17 cellular contexts compared by ENCODE assay signal in genomic region chr10:49760789-49761188, GRCh38. TPM values are rescaled to one million over a fixed set of nuclear protein-coding genes. Genes with fewer than 3 reads are reported as not detected.
A peak's percentile ranks its signal among the peaks of the same experiment; 100 is the strongest.
DNase-seq lines count a peak whose midpoint lies in the region; ATAC-seq, FAIRE-seq and TF ChIP-seq lines count a peak whose summit lies in the region.
"Had no signal": no experiment of that assay in that cellular context is flagged by ENCODE, and none has a peak within 500 bp of the region (broad histone marks: within the 10 kb centered on the region; RNA-seq: fewer than 3 reads in every experiment).

No MANE protein-coding gene starts in this region.

- no peak overlapping the region for H3K27ac Mint-ChIP-seq in activated naive CD4-positive, alpha-beta T cell treated with anti-CD3 and anti-CD28 coated beads, Interleukin-2, amount 50 U/mL, for 24 hours
- no peak overlapping the region for H3K27ac Mint-ChIP-seq in activated naive CD4-positive, alpha-beta T cell treated with anti-CD3 and anti-CD28 coated beads, Interleukin-2, amount 50 U/mL, for 72 hours
- no peak overlapping the region for H3K27ac Mint-ChIP-seq in astrocyte (ENCODE audit: unreplicated experiment)
- H3K27ac Mint-ChIP-seq in stimulated activated effector memory CD8-positive, alpha-beta T cell treated with anti-CD3 and anti-CD28 coated beads, Interleukin-12 subunit alpha, Interleukin-12 subunit beta, amount 100 ng/mL, for 72 hours = no peak overlapping the region

- TF ChIP-seq CTCF in astrocyte (IDR thresholded peaks at IDR 0.05; ENCODE audit: insufficient read depth, low read depth, low read length) (no peak), liver (IDR thresholded peaks at IDR 0.05; ENCODE audit: low read depth, low read length, missing input control) (no peak)

- H3K4me1 ChIP-seq in astrocyte (ENCODE audit: insufficient read depth, low read length) (peaks cover 4% of the 10 kb centered on the region), liver (ENCODE audit: control insufficient read depth in 4 of 4, insufficient read depth in 4 of 4, low read length in 3 of 4) (peaks cover 13 to 34% (median 25%) of the 10 kb centered on the region in 4 donors)

- H3K36me3 ChIP-seq in astrocyte (ENCODE audit: insufficient read depth, low read length) = no peaks in the 10 kb centered on the region
- H3K36me3 ChIP-seq in liver (ENCODE audit: control insufficient read depth in 4 of 4, insufficient read depth in 3 of 4, low read depth in 1 of 4, low read length in 3 of 4) = peaks cover 1 to 15% (median 6%) of the 10 kb centered on the region in 4 donors
- H3K36me3 ChIP-seq: sigmoid colon, upper lobe of left lung had no signal

- H3K9me3 Mint-ChIP-seq in activated naive CD4-positive, alpha-beta T cell treated with anti-CD3 and anti-CD28 coated beads, Interleukin-2, amount 50 U/mL, for 24 hours = no peaks in the 10 kb centered on the region
- peaks cover 3 to 4% of the 10 kb centered on the region in 2 donors for H3K9me3 Mint-ChIP-seq in activated naive CD4-positive, alpha-beta T cell treated with anti-CD3 and anti-CD28 coated beads, Interleukin-2, amount 50 U/mL, for 72 hours
- no peaks in the 10 kb centered on the region for H3K9me3 Mint-ChIP-seq in astrocyte (ENCODE audit: unreplicated experiment)
- no peaks in the 10 kb centered on the region for H3K9me3 Mint-ChIP-seq in stimulated activated effector memory CD8-positive, alpha-beta T cell treated with anti-CD3 and anti-CD28 coated beads, Interleukin-12 subunit alpha, Interleukin-12 subunit beta, amount 100 ng/mL, for 72 hours

- no peak for FAIRE-seq in astrocyte (lab: Jason Lieb, UNC)

- no peak overlapping the region for H3K4me3 ChIP-seq in astrocyte (ENCODE audit: insufficient read depth, low read depth, low read length)
- H3K4me3 ChIP-seq in liver (ENCODE audit: low read depth in 1 of 3, low read length in 3 of 3) = peak overlapping the region; percentile 64 to 89 (median 82)
- H3K4me3 ChIP-seq: GM23248, sigmoid colon, upper lobe of left lung had no signal

- peaks cover 24% of the 10 kb centered on the region for H3K27me3 Mint-ChIP-seq in activated naive CD4-positive, alpha-beta T cell treated with anti-CD3 and anti-CD28 coated beads, Interleukin-2, amount 50 U/mL, for 24 hours
- H3K27me3 Mint-ChIP-seq in astrocyte (ENCODE audit: low read depth, unreplicated experiment) = peaks cover 40% of the 10 kb centered on the region

- no peaks in the 10 kb centered on the region for H3K9me3 ChIP-seq in astrocyte (ENCODE audit: insufficient read depth, low read depth, low read length)
- H3K9me3 ChIP-seq in liver (ENCODE audit: control insufficient read depth in 4 of 4, low read length in 3 of 4) = no peaks in the 10 kb centered on the region
- H3K9me3 ChIP-seq: sigmoid colon, upper lobe of left lung had no signal

- H3K4me1 Mint-ChIP-seq in activated naive CD4-positive, alpha-beta T cell treated with anti-CD3 and anti-CD28 coated beads, Interleukin-2, amount 50 U/mL, for 24 hours = peaks cover 8% of the 10 kb centered on the region
- H3K4me1 Mint-ChIP-seq in astrocyte (ENCODE audit: low read depth, unreplicated experiment) = no peaks in the 10 kb centered on the region
- peaks cover 7% of the 10 kb centered on the region for H3K4me1 Mint-ChIP-seq in stimulated activated effector memory CD8-positive, alpha-beta T cell treated with anti-CD3 and anti-CD28 coated beads, Interleukin-12 subunit alpha, Interleukin-12 subunit beta, amount 100 ng/mL, for 72 hours

- WGBS in liver = 30% methylated on average over 3 of the region's 3 CpGs

- peaks cover 3% of the 10 kb centered on the region for H3K36me3 Mint-ChIP-seq in activated naive CD4-positive, alpha-beta T cell treated with anti-CD3 and anti-CD28 coated beads, Interleukin-2, amount 50 U/mL, for 24 hours
- H3K36me3 Mint-ChIP-seq in activated naive CD4-positive, alpha-beta T cell treated with anti-CD3 and anti-CD28 coated beads, Interleukin-2, amount 50 U/mL, for 72 hours = peaks cover 0 to 12% of the 10 kb centered on the region in 2 donors
- no peaks in the 10 kb centered on the region for H3K36me3 Mint-ChIP-seq in astrocyte (ENCODE audit: low read depth, unreplicated experiment)
- H3K36me3 Mint-ChIP-seq in stimulated activated effector memory CD8-positive, alpha-beta T cell treated with anti-CD3 and anti-CD28 coated beads, Interleukin-12 subunit alpha, Interleukin-12 subunit beta, amount 100 ng/mL, for 72 hours = no peaks in the 10 kb centered on the region

- no peaks in the 10 kb centered on the region for H3K79me2 ChIP-seq in astrocyte (ENCODE audit: insufficient read depth, low read length)
- H3K79me2 ChIP-seq: hepatocyte had no signal

- no peak overlapping the region for H3K27ac ChIP-seq in astrocyte (ENCODE audit: low read depth, low read length)
- H3K27ac ChIP-seq in liver (ENCODE audit: low read depth in 1 of 2, low read length in 2 of 2) = peak overlapping the region; percentile 89 to 94
- H3K27ac ChIP-seq: GM23248, hepatocyte, sigmoid colon, upper lobe of left lung had no signal

- H3K27me3 ChIP-seq in astrocyte (ENCODE audit: insufficient read depth, low read length) (peaks cover 9% of the 10 kb centered on the region), liver (ENCODE audit: control insufficient read depth in 4 of 4, insufficient read depth in 4 of 4, low read length in 3 of 4) (no peaks in the 10 kb centered on the region)

- no peaks in the 10 kb centered on the region for H4K20me1 ChIP-seq in astrocyte (ENCODE audit: insufficient read depth, low read length)

- H3K4me3 Mint-ChIP-seq in activated naive CD4-positive, alpha-beta T cell treated with anti-CD3 and anti-CD28 coated beads, Interleukin-2, amount 50 U/mL, for 24 hours = peak overlapping the region; percentile 60
- H3K4me3 Mint-ChIP-seq in astrocyte (ENCODE audit: unreplicated experiment) = peak overlapping the region; percentile 62
- H3K4me3 Mint-ChIP-seq in stimulated activated effector memory CD8-positive, alpha-beta T cell treated with anti-CD3 and anti-CD28 coated beads, Interleukin-12 subunit alpha, Interleukin-12 subunit beta, amount 100 ng/mL, for 72 hours = peak overlapping the region; percentile 30

- H3K9ac ChIP-seq in astrocyte (ENCODE audit: low read length) (no peak overlapping the region), liver (ENCODE audit: low read depth in 1 of 2, low read length in 2 of 2) (peak overlapping the region; percentile 56 to 85)
- H3K9ac ChIP-seq: GM23248 had no signal

- no peak for DNase-seq in activated naive CD4-positive, alpha-beta T cell treated with anti-CD3 and anti-CD28 coated beads, Interleukin-2, amount 50 U/mL, for 72 hours (ENCODE audit: low spot score in 2 of 2)
- DNase-seq in astrocyte (ENCODE audit: low read depth) = no peak
- DNase-seq in stimulated activated effector memory CD8-positive, alpha-beta T cell treated with anti-CD3 and anti-CD28 coated beads, Interleukin-12 subunit alpha, Interleukin-12 subunit beta, amount 100 ng/mL, for 72 hours (ENCODE audit: low spot score in 2 of 2) = no peak
- no peak for DNase-seq in Kasumi-1 (lab: John Stamatoyannopoulos, UW)
- DNase-seq: activated CD4-positive, alpha-beta T cell treated with anti-CD3 and anti-CD28 coated beads for 4 hours; activated T-cell treated with anti-CD3 and anti-CD28 coated beads for 4 hours; dermis blood vessel endothelial cell; GM23248; NCI-H748 treated with DMSO at 0.1 percent for 48 hours; sigmoid colon; stimulated activated CD4-positive, alpha-beta T cell treated with anti-CD3 and anti-CD28 coated beads, Interleukin-4, amount 100 ng/mL, for 24 hours; upper lobe of left lung had no signal

- H3K4me2 ChIP-seq in astrocyte (ENCODE audit: low read length) = no peak overlapping the region

- ATAC-seq in activated naive CD4-positive, alpha-beta T cell treated with anti-CD3 and anti-CD28 coated beads, Interleukin-2, amount 50 U/mL, for 72 hours = no peak
- no peak for ATAC-seq in stimulated activated effector memory CD8-positive, alpha-beta T cell treated with anti-CD3 and anti-CD28 coated beads, Interleukin-12 subunit alpha, Interleukin-12 subunit beta, amount 100 ng/mL, for 72 hours
- ATAC-seq in GM18519 (IDR thresholded peaks at IDR 0.05; ENCODE audit: low FRiP score, unreplicated experiment) (no peak), HG03432 (IDR thresholded peaks at IDR 0.05; ENCODE audit: unreplicated experiment) (no peak)

- TF ChIP-seq RAD21 in liver (IDR thresholded peaks at IDR 0.05) = peak; percentile 50 to 68

- H2AFZ ChIP-seq in astrocyte (ENCODE audit: low read depth, low read length) = no peak overlapping the region
- H2AFZ ChIP-seq: GM23248 had no signal

TF ChIP-seq in liver, 16 proteins besides CTCF, POLR2A, EP300 and RAD21 (continues in another document):
- TF ChIP-seq TAF1 (conservative IDR thresholded peaks at IDR 0.05) (peak; percentile 66), HNF4A (conservative IDR thresholded peaks at IDR 0.05) (peak; percentile 95 to 97), RXRA (IDR thresholded peaks at IDR 0.05) (peak; percentile 97 to 99), FOXA1 (IDR thresholded peaks at IDR 0.05) (peak; percentile 64), GABPA (IDR thresholded peaks at IDR 0.05 in 1 of 2, conservative IDR thresholded peaks at IDR 0.05 in 1 of 2) (peak in 1 of 2 donors; percentile 67), MAX (IDR thresholded peaks at IDR 0.05) (peak; percentile 94), NR2F2 (IDR thresholded peaks at IDR 0.05) (peak; percentile 91), SP1 (IDR thresholded peaks at IDR 0.05) (peak; percentile 99)
- TF ChIP-seq, protein P1, sequence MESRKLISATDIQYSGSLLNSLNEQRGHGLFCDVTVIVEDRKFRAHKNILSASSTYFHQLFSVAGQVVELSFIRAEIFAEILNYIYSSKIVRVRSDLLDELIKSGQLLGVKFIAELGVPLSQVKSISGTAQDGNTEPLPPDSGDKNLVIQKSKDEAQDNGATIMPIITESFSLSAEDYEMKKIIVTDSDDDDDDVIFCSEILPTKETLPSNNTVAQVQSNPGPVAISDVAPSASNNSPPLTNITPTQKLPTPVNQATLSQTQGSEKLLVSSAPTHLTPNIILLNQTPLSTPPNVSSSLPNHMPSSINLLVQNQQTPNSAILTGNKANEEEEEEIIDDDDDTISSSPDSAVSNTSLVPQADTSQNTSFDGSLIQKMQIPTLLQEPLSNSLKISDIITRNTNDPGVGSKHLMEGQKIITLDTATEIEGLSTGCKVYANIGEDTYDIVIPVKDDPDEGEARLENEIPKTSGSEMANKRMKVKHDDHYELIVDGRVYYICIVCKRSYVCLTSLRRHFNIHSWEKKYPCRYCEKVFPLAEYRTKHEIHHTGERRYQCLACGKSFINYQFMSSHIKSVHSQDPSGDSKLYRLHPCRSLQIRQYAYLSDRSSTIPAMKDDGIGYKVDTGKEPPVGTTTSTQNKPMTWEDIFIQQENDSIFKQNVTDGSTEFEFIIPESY (IDR thresholded peaks at IDR 0.05) = peak; percentile 91

RNA-seq across cellular contexts. Expression of gene OGDHL, which starts 1.3 kb away (rescaled TPM):
- under 1 TPM; 0.14 to 0.27 TPM for total RNA-seq in activated naive CD4-positive, alpha-beta T cell treated with anti-CD3 and anti-CD28 coated beads, Interleukin-2, amount 50 U/mL, for 72 hours
- total RNA-seq in astrocyte = 1.2 and 1.9 TPM in 2 replicates
- 10 to 100 TPM in 1 of 2 donors, 1 to 10 TPM in 1; 5.2 to 67.9 TPM for total RNA-seq in liver
- 10 to 100 TPM; 41.2 to 58.3 TPM for polyA plus RNA-seq in liver
- total RNA-seq: GM23248 had no signal
- polyA plus RNA-seq: GM23248 had no signal
